Comparison of ENCODE assay signal across 16 cellular contexts in genomic region chr19:45495178-45495577, GRCh38. TPM values are rescaled to one million over a fixed set of nuclear protein-coding genes. Genes with fewer than 3 reads are reported as not detected.
DNase-seq lines count a peak whose midpoint lies in the region; ATAC-seq and TF ChIP-seq lines count a peak whose summit lies in the region.
"Had no signal": no experiment of that assay in that cellular context is flagged by ENCODE, and none has a peak within 500 bp of the region (broad histone marks: within the 10 kb centered on the region; RNA-seq: fewer than 3 reads in every experiment).

No MANE protein-coding gene starts in this region.

- intact Hi-C loops in dendritic cell treated with granulocyte-macrophage colony-stimulating factor and Interleukin-4, amounts not matched to agents 40 ng/mL and 50 ng/mL, for 4 days (cut with micrococcal nuclease), result loop anchor here (10.0 kb wide), 1 partner anchor 150 kb away; no protein-coding TSS in a partner anchor

- peaks cover 17% of the 10 kb centered on the region; the same call in 1 of the 2 replicates for H3K4me1 ChIP-seq in GM23338 (ENCODE audit: insufficient read depth)
- H3K4me1 ChIP-seq in osteoblast (ENCODE audit: insufficient read depth, low read length), result peaks cover 14% of the 10 kb centered on the region

- peaks cover 53% of the 10 kb centered on the region for H3K4me1 Mint-ChIP-seq in activated T-cell treated with anti-CD3 and anti-CD28 coated beads, Interleukin-2, amount 50 U/mL, for 72 hours (ENCODE audit: low read depth)
- peaks cover 36% of the 10 kb centered on the region for H3K4me1 Mint-ChIP-seq in GM23338
- H3K4me1 Mint-ChIP-seq in dendritic cell treated with granulocyte-macrophage colony-stimulating factor and Interleukin-4, amounts not matched to agents 40 ng/mL and 50 ng/mL, for 4 days (ENCODE audit: low read depth), result peaks cover 65% of the 10 kb centered on the region

- H3K4me3 ChIP-seq in GM23338, result no peak overlapping the region
- no peak overlapping the region for H3K4me3 ChIP-seq in osteoblast (ENCODE audit: insufficient read depth, low read length)
- H3K4me3 ChIP-seq: MG63, pancreas, thoracic aorta had no signal

- H3K9me3 Mint-ChIP-seq in activated T-cell treated with anti-CD3 and anti-CD28 coated beads, Interleukin-2, amount 50 U/mL, for 72 hours, result no peaks in the 10 kb centered on the region
- no peaks in the 10 kb centered on the region; the same call in 2 of the 3 replicates for H3K9me3 Mint-ChIP-seq in GM23338
- no peaks in the 10 kb centered on the region for H3K9me3 Mint-ChIP-seq in dendritic cell treated with granulocyte-macrophage colony-stimulating factor and Interleukin-4, amounts not matched to agents 40 ng/mL and 50 ng/mL, for 4 days

- H3K4me3 Mint-ChIP-seq in activated T-cell treated with anti-CD3 and anti-CD28 coated beads, Interleukin-2, amount 50 U/mL, for 72 hours, result peak overlapping the region; percentile 81 to 93
- H3K4me3 Mint-ChIP-seq in GM23338, result peak overlapping the region; percentile 71; the same call in 1 of the 3 replicates
- peak overlapping the region; percentile 5 for H3K4me3 Mint-ChIP-seq in dendritic cell treated with granulocyte-macrophage colony-stimulating factor and Interleukin-4, amounts not matched to agents 40 ng/mL and 50 ng/mL, for 4 days

- H3K27me3 ChIP-seq in GM23338 (ENCODE audit: insufficient read depth) (peaks cover 15% of the 10 kb centered on the region; the same call in 1 of the 2 replicates), osteoblast (ENCODE audit: insufficient read depth, low read length) (peaks cover 41% of the 10 kb centered on the region)

- ATAC-seq in activated T-cell treated with anti-CD3 and anti-CD28 coated beads, Interleukin-2, amount 50 U/mL, for 72 hours (replicated peaks in 1 of 2), result no peak
- ATAC-seq in GM23338, result no peak
- no peak for ATAC-seq in HG02763 (IDR thresholded peaks at IDR 0.05; ENCODE audit: unreplicated experiment)
- ATAC-seq in GM21515 (IDR thresholded peaks at IDR 0.05; ENCODE audit: unreplicated experiment), result no peak
- ATAC-seq: left cardiac atrium, pancreas had no signal

- peaks cover 51% of the 10 kb centered on the region for H3K27me3 Mint-ChIP-seq in activated T-cell treated with anti-CD3 and anti-CD28 coated beads, Interleukin-2, amount 50 U/mL, for 72 hours (ENCODE audit: low read depth)
- H3K27me3 Mint-ChIP-seq in GM23338 (ENCODE audit: insufficient read depth, low read depth, poor library complexity), result peaks cover 36% of the 10 kb centered on the region
- peaks cover 53% of the 10 kb centered on the region for H3K27me3 Mint-ChIP-seq in dendritic cell treated with granulocyte-macrophage colony-stimulating factor and Interleukin-4, amounts not matched to agents 40 ng/mL and 50 ng/mL, for 4 days

- H2AFZ ChIP-seq in GM23338 (no peak overlapping the region), osteoblast (ENCODE audit: low read length) (no peak overlapping the region)

- H3K9me2 ChIP-seq in GM23338 (ENCODE audit: insufficient read depth), result no peaks in the 10 kb centered on the region

- H3K4me2 ChIP-seq in GM23338 (no peak overlapping the region), osteoblast (ENCODE audit: insufficient read depth, low read length) (no peak overlapping the region)

- no peak for DNase-seq in activated T-cell treated with anti-CD3 and anti-CD28 coated beads, Interleukin-2, amount 50 U/mL, for 72 hours
- no peak for DNase-seq in activated T-cell treated with anti-CD3 and anti-CD28 coated beads, Interleukin-2, amount 50 U/mL, for 48 hours
- no peak for DNase-seq in GM23338 (ENCODE audit: low spot score)
- DNase-seq in osteoblast (ENCODE audit: insufficient read length, low spot score, missing footprints), result peak; percentile 71
- DNase-seq in SKM-1 treated with dmso at 0.1 percent for 144 hours (lab: John Stamatoyannopoulos, UW; ENCODE audit: unreplicated experiment), result no peak
- DNase-seq: activated CD4-positive, CD25-positive, alpha-beta regulatory T cell; anterior cingulate cortex; left cardiac atrium; MG63; NCI-H1694; stimulated activated CD4-positive, alpha-beta T cell treated with anti-CD3 and anti-CD28 coated beads, Interleukin-4, amount 100 ng/mL, for 24 hours had no signal

- H4K20me1 ChIP-seq in GM23338 (replicated peaks; ENCODE audit: insufficient read depth), result peaks cover 2% of the 10 kb centered on the region; the same call in 1 of the 2 replicates
- H4K20me1 ChIP-seq in osteoblast (ENCODE audit: insufficient read depth, low read length), result peaks cover 6% of the 10 kb centered on the region

- no peaks in the 10 kb centered on the region for H3K9me3 ChIP-seq in osteoblast (ENCODE audit: low read depth, low read length)
- H3K9me3 ChIP-seq: MG63, pancreas, thoracic aorta had no signal

- peaks cover 17% of the 10 kb centered on the region for H3F3A ChIP-seq in GM23338 (replicated peaks; ENCODE audit: low read depth)

- H3K36me3 ChIP-seq in GM23338 (ENCODE audit: insufficient read depth) (no peaks in the 10 kb centered on the region), osteoblast (ENCODE audit: insufficient read depth, low read length) (no peaks in the 10 kb centered on the region)
- H3K36me3 ChIP-seq: MG63, pancreas, thoracic aorta had no signal

- no peaks in the 10 kb centered on the region for H3K36me3 Mint-ChIP-seq in activated T-cell treated with anti-CD3 and anti-CD28 coated beads, Interleukin-2, amount 50 U/mL, for 72 hours (ENCODE audit: insufficient read depth in 2 of 2)
- peaks cover 4% of the 10 kb centered on the region; the same call in 1 of the 3 replicates for H3K36me3 Mint-ChIP-seq in GM23338 (ENCODE audit: low read depth)
- H3K36me3 Mint-ChIP-seq in dendritic cell treated with granulocyte-macrophage colony-stimulating factor and Interleukin-4, amounts not matched to agents 40 ng/mL and 50 ng/mL, for 4 days (ENCODE audit: low read depth), result no peaks in the 10 kb centered on the region

- H3K79me2 ChIP-seq in GM23338 (replicated peaks; ENCODE audit: insufficient read depth) (no peaks in the 10 kb centered on the region), osteoblast (ENCODE audit: insufficient read depth, low read length) (no peaks in the 10 kb centered on the region)

- H3K27ac ChIP-seq in GM23338 (ENCODE audit: low read depth) (no peak overlapping the region), osteoblast (ENCODE audit: low read depth, low read length) (no peak overlapping the region)
- H3K27ac ChIP-seq: pancreas, thoracic aorta had no signal

- no peak overlapping the region for H3K27ac Mint-ChIP-seq in activated T-cell treated with anti-CD3 and anti-CD28 coated beads, Interleukin-2, amount 50 U/mL, for 72 hours
- no peak overlapping the region for H3K27ac Mint-ChIP-seq in GM23338
- H3K27ac Mint-ChIP-seq in dendritic cell treated with granulocyte-macrophage colony-stimulating factor and Interleukin-4, amounts not matched to agents 40 ng/mL and 50 ng/mL, for 4 days, result no peak overlapping the region

- no peak for TF ChIP-seq CTCF in GM23338 (conservative IDR thresholded peaks at IDR 0.05; ENCODE audit: low read depth in 2 of 2)
- no peak for TF ChIP-seq CTCF in osteoblast (IDR thresholded peaks at IDR 0.05; ENCODE audit: extremely low read depth, low read depth, low read length)

TF ChIP-seq in GM23338, 12 proteins besides CTCF, POLR2A, EP300 and RAD21 (continues in another document):
- TF ChIP-seq EZH2phosphoT487 (IDR thresholded peaks at IDR 0.05; ENCODE audit: unreplicated experiment) (no peak), POLR2AphosphoS5 (IDR thresholded peaks at IDR 0.05; ENCODE audit: low read depth) (no peak), EZH2 (IDR thresholded peaks at IDR 0.05; ENCODE audit: low read depth, unreplicated experiment) (no peak), JUNB (IDR thresholded peaks at IDR 0.05; ENCODE audit: unreplicated experiment) (no peak)

RNA-seq across cellular contexts. Expression of gene RTN2, which starts 1.7 kb away (rescaled TPM):
- total RNA-seq in activated T-cell treated with anti-CD3 and anti-CD28 coated beads, Interleukin-2, amount 50 U/mL, for 72 hours, result 1 to 10 TPM; 4.1 to 4.9 TPM
- total RNA-seq in GM23338 (2014; rRNA removed; shearing (Covaris generic)), result 22.8 and 32.1 TPM in 2 replicates
- polyA plus RNA-seq in GM23338 (2016; fragmentation: Nextera tagmentation; extraction: Ambion mirVana), result 7.0 and 8.6 TPM in 2 replicates
- total RNA-seq in osteoblast, result 6.2 TPM in 2 replicates

RNA-seq across cellular contexts. Expression of gene PPM1N, which starts 3.1 kb away (rescaled TPM):
- total RNA-seq in activated T-cell treated with anti-CD3 and anti-CD28 coated beads, Interleukin-2, amount 50 U/mL, for 72 hours, result 1 to 10 TPM; 6.7 to 6.8 TPM
- 9.6 and 15.2 TPM in 2 replicates for total RNA-seq in GM23338 (2014; rRNA removed; shearing (Covaris generic))
- 25.1 and 30.1 TPM in 2 replicates for polyA plus RNA-seq in GM23338 (2016; fragmentation: Nextera tagmentation; extraction: Ambion mirVana)
- 0.29 and 0.36 TPM in 2 replicates for total RNA-seq in osteoblast

RNA-seq across cellular contexts. Expression of gene VASP, which starts 12.1 kb away (rescaled TPM):
- total RNA-seq in activated T-cell treated with anti-CD3 and anti-CD28 coated beads, Interleukin-2, amount 50 U/mL, for 72 hours, result 100 to 1,000 TPM; 120 to 133 TPM
- 146 and 147 TPM in 2 replicates for total RNA-seq in GM23338 (2014; rRNA removed; shearing (Covaris generic))
- polyA plus RNA-seq in GM23338 (2016; fragmentation: Nextera tagmentation; extraction: Ambion mirVana), result 60.3 and 68.3 TPM in 2 replicates
- total RNA-seq in osteoblast, result 50.1 and 71.3 TPM in 2 replicates

RNA-seq across cellular contexts. Expression of gene FOSB, which starts 27.4 kb away (rescaled TPM):
- 10 to 100 TPM; 20.3 to 24.6 TPM for total RNA-seq in activated T-cell treated with anti-CD3 and anti-CD28 coated beads, Interleukin-2, amount 50 U/mL, for 72 hours
- total RNA-seq in GM23338 (2014; rRNA removed; shearing (Covaris generic)), result 0.89 and 1.9 TPM in 2 replicates
- 0.55 and 0.77 TPM in 2 replicates for polyA plus RNA-seq in GM23338 (2016; fragmentation: Nextera tagmentation; extraction: Ambion mirVana)
- total RNA-seq in osteoblast, result 3.3 and 3.8 TPM in 2 replicates

Comparison
In these comparisons a context has a peak if more than half of its experiments do, and no peak if none do; other contexts are left out.
1. H3K4me3 Mint-ChIP-seq: peak in every context shown above with its lines; median percentile 87 in activated T-cell treated with anti-CD3 and anti-CD28 coated beads, Interleukin-2, amount 50 U/mL, for 72 hours; 71 in GM23338; 5 in dendritic cell treated with granulocyte-macrophage colony-stimulating factor and Interleukin-4, amounts not matched to agents 40 ng/mL and 50 ng/mL, for 4 days.